ENCODE assay signal across 16 cellular contexts in the genomic region with DNA sequence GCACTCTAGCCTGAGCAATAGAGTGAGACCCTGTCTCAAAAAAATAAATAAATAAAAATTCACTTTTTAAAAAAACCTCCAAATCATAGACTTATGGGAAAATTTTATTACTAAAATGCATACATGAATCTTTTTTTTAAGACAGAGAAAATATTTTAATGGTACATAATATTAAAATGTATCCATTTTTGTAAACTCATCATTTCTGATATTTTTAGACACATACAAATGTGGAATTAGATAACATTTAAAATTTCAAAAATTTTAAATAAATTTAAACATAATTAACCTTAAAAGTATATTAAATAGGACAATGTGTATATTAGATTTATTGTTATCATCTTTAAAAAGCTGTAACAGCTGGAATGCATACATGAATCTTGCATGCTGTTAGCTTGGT. TPM values are rescaled to one million over a fixed set of nuclear protein-coding genes. Genes with fewer than 3 reads are reported as not detected.
DNase-seq lines count a peak whose midpoint lies in the region; ATAC-seq, FAIRE-seq and TF ChIP-seq lines count a peak whose summit lies in the region.
"Had no signal": no experiment of that assay in that cellular context is flagged by ENCODE, and none has a peak within 500 bp of the region (broad histone marks: within the 10 kb centered on the region; RNA-seq: fewer than 3 reads in every experiment).

No MANE protein-coding gene starts in this region.

- intact Hi-C loops in pancreas (cut with DNase I) (no loop called here), mucosa of descending colon (cut with DNase I, micrococcal nuclease) (loop anchor here (10.0 kb wide), 3 partner anchors 53 to 263 kb away; no protein-coding TSS in a partner anchor)
- intact Hi-C loops in CD8-positive, alpha-beta T cell (cut with DNase I, micrococcal nuclease) = loop anchor here (2.0 to 5.0 kb wide), 4 partner anchors 35 to 329 kb away; a partner anchor contains a TSS

- H3K4me3 ChIP-seq in pancreas = no peak overlapping the region
- H3K4me3 ChIP-seq in CD8-positive, alpha-beta T cell (ENCODE audit: low read depth, low read length) = no peak overlapping the region
- H3K4me3 ChIP-seq in mucosa of descending colon = no peak overlapping the region
- H3K4me3 ChIP-seq: A549, GM12878 had no signal

- POLR2A ChIA-PET in CD8-positive, alpha-beta T cell (lab: Charles Lee) = interaction anchor here (1.1 to 1.4 kb wide), 2 partner anchors 9 to 267 kb away, joined by 3 read pairs; no protein-coding TSS in a partner anchor

- TF ChIP-seq CTCF in pancreas (IDR thresholded peaks at IDR 0.05) (no peak), mucosa of descending colon (IDR thresholded peaks at IDR 0.05) (no peak)
- no peak for TF ChIP-seq CTCF in CD8-positive, alpha-beta T cell (IDR thresholded peaks at IDR 0.05)

- no peak for ATAC-seq in pancreas
- ATAC-seq in CD8-positive, alpha-beta T cell = no peak
- no peak for ATAC-seq in mucosa of descending colon
- ATAC-seq: A549, GM12878, HepG2 had no signal

- DNase-seq in RCC 7860 (ENCODE audit: low spot score) (no peak), pancreas (no peak), mucosa of descending colon (no peak), inferior parietal cortex (ENCODE audit: extremely low spot score) (no peak)
- DNase-seq in CD8-positive, alpha-beta T cell = no peak
- DNase-seq: AML-193; Calu3; CD4-positive, alpha-beta memory T cell; DMS79 treated with DMSO at 0.1 percent for 48 hours; H9 had no signal

- H3K4me1 ChIP-seq in pancreas (peaks cover 0 to 9% (median 9%) of the 10 kb centered on the region in 3 donors), mucosa of descending colon (ENCODE audit: low read depth) (no peaks in the 10 kb centered on the region)
- H3K4me1 ChIP-seq in CD8-positive, alpha-beta T cell (ENCODE audit: insufficient read depth, low read length) = peaks cover 36% of the 10 kb centered on the region
- H3K4me1 ChIP-seq: A549 had no signal

- H3K9me3 ChIP-seq in pancreas = no peaks in the 10 kb centered on the region
- H3K9me3 ChIP-seq in CD8-positive, alpha-beta T cell (ENCODE audit: low read length) = no peaks in the 10 kb centered on the region
- H3K9me3 ChIP-seq in mucosa of descending colon = no peaks in the 10 kb centered on the region
- H3K9me3 ChIP-seq: A549 had no signal

- H3K27ac Mint-ChIP-seq in CD8-positive, alpha-beta T cell = no peak overlapping the region
- H3K27ac Mint-ChIP-seq: H9 had no signal

- H3K27me3 ChIP-seq in pancreas = no peaks in the 10 kb centered on the region
- no peaks in the 10 kb centered on the region for H3K27me3 ChIP-seq in CD8-positive, alpha-beta T cell (ENCODE audit: insufficient read depth, low read length)

- H3K9me3 Mint-ChIP-seq in CD8-positive, alpha-beta T cell = no peaks in the 10 kb centered on the region
- H3K9me3 Mint-ChIP-seq: CD4-positive, alpha-beta memory T cell; H9 had no signal

- H3K4me1 Mint-ChIP-seq in CD8-positive, alpha-beta T cell (ENCODE audit: low read depth) = peaks cover 59% of the 10 kb centered on the region

- CTCF ChIA-PET in CD8-positive, alpha-beta T cell (lab: Charles Lee) = interaction anchor here (1.1 to 6.9 kb wide), 5 partner anchors 20 to 263 kb away, joined by 3 to 158 read pairs (median 6); no protein-coding TSS in a partner anchor

- FAIRE-seq in RCC 7860 (lab: Jason Lieb, UNC) = peak; percentile 16
- FAIRE-seq in endometrium (lab: Jason Lieb, UNC) = peak; percentile 89
- FAIRE-seq in pancreas (lab: Jason Lieb, UNC) = peak; percentile 49
- FAIRE-seq: A549, GM12878, H1, HepG2 had no signal

- no peaks in the 10 kb centered on the region for H3K27me3 Mint-ChIP-seq in CD8-positive, alpha-beta T cell (ENCODE audit: low read depth)
- H3K27me3 Mint-ChIP-seq: CD4-positive, alpha-beta memory T cell had no signal

- H3K36me3 ChIP-seq in pancreas (peaks cover 0 to 3% (median 0%) of the 10 kb centered on the region in 3 donors), mucosa of descending colon (ENCODE audit: low read depth) (no peaks in the 10 kb centered on the region)
- peaks cover 21% of the 10 kb centered on the region for H3K36me3 ChIP-seq in CD8-positive, alpha-beta T cell (ENCODE audit: insufficient read depth, low read length)

- H3K36me3 Mint-ChIP-seq in CD8-positive, alpha-beta T cell = peaks cover 68% of the 10 kb centered on the region

- no peak overlapping the region for H3K4me3 Mint-ChIP-seq in CD8-positive, alpha-beta T cell
- H3K4me3 Mint-ChIP-seq: CD4-positive, alpha-beta memory T cell; H9 had no signal

- H3K27ac ChIP-seq in pancreas = no peak overlapping the region
- no peak overlapping the region for H3K27ac ChIP-seq in CD8-positive, alpha-beta T cell (ENCODE audit: low read depth, low read length)
- H3K27ac ChIP-seq: A549, C4-2B had no signal

RNA-seq across cellular contexts. Expression of a gene that starts 33.9 kb away (rescaled TPM):
- total RNA-seq in pancreas (10 to 100 TPM in 3 of 6 donors, 1 to 10 TPM in 3; 7.2 to 26.1 (median 12.3) TPM), mucosa of descending colon (10 to 100 TPM; 22.0 to 35.6 (median 24.7) TPM)
- polyA plus RNA-seq in pancreas = 10 to 100 TPM in 1 of 2 donors, 1 to 10 TPM in 1; 9.6 to 19.0 TPM
- 100 to 1,000 TPM; 167 to 171 TPM for total RNA-seq in CD8-positive, alpha-beta T cell

RNA-seq across cellular contexts. Expression of a gene that starts 42.8 kb away (rescaled TPM):
- total RNA-seq in pancreas (1 to 10 TPM; 1.0 to 2.4 (median 2.1) TPM), mucosa of descending colon (1 to 10 TPM; 1.4 to 2.1 (median 2.1) TPM)
- under 1 TPM; 0.85 to 0.95 TPM for polyA plus RNA-seq in pancreas
- total RNA-seq in CD8-positive, alpha-beta T cell = 1 to 10 TPM; 3.4 to 4.2 TPM

Comparison
In these comparisons a context has a peak if more than half of its experiments do, and no peak if none do; other contexts are left out.
1. RNA of a gene that starts 33.9 kb away (total RNA-seq): 167 to 171 TPM in CD8-positive, alpha-beta T cell; 22.0 to 35.6 TPM in mucosa of descending colon and 7.2 to 26.1 TPM in pancreas; every median in the first group is over 4 times any median in the second.
2. intact Hi-C loops: an anchor here in CD8-positive, alpha-beta T cell (2.0 to 5.0 kb wide) and mucosa of descending colon (10.0 kb wide); none called in pancreas.